ENCODE assay signal across 29 cellular contexts in genomic region chr18:36312806-36313395, GRCh38. TPM values are rescaled to one million over a fixed set of nuclear protein-coding genes. Genes with fewer than 3 reads are reported as not detected.
DNase-seq lines count a peak whose midpoint lies in the region; ATAC-seq and TF ChIP-seq lines count a peak whose summit lies in the region.
"Had no signal": no experiment of that assay in that cellular context is flagged by ENCODE, and none has a peak within 500 bp of the region (broad histone marks: within the 10 kb centered on the region; RNA-seq: fewer than 3 reads in every experiment).

No MANE protein-coding gene starts in this region.

- H3K27me3 ChIP-seq in cardiac muscle cell, result no peaks in the 10 kb centered on the region
- H3K27me3 ChIP-seq in brain microvascular endothelial cell (replicated peaks), result no peaks in the 10 kb centered on the region
- H3K27me3 ChIP-seq: BE2C, Peyer's patch, SJSA1, testis, uterus had no signal

- H3K4me3 Mint-ChIP-seq in type B pancreatic cell, result no peak overlapping the region
- H3K4me3 Mint-ChIP-seq: activated naive CD8-positive, alpha-beta T cell; brain; T-helper 1 cell treated with Interleukin-12 subunit alpha and Interleukin-12 subunit beta and Interleukin-4 antibody, amounts not matched to agents 30 μg/mL and 1 μg/mL, for 36 hours had no signal

- no peaks in the 10 kb centered on the region for H3K27me3 Mint-ChIP-seq in type B pancreatic cell
- H3K27me3 Mint-ChIP-seq: brain had no signal

- TF ChIP-seq CTCF in cardiac muscle cell (IDR thresholded peaks at IDR 0.05; ENCODE audit: low read depth, low read length), result no peak
- no peak for TF ChIP-seq CTCF in brain microvascular endothelial cell (IDR thresholded peaks at IDR 0.05; ENCODE audit: low read depth, low read length, missing control alignments)
- TF ChIP-seq CTCF in type B pancreatic cell (conservative IDR thresholded peaks at IDR 0.05), result no peak

- ATAC-seq in left ventricle myocardium superior (peak; percentile 23), HG03095 (IDR thresholded peaks at IDR 0.05; ENCODE audit: unreplicated experiment) (no peak), sciatic nerve (no peak)
- ATAC-seq: A549, left colon had no signal

- H3K4me3 ChIP-seq in cardiac muscle cell (no peak overlapping the region), brain microvascular endothelial cell (ENCODE audit: low read depth, low read length) (no peak overlapping the region)
- H3K4me3 ChIP-seq: A549, heart right ventricle, Peyer's patch, SJSA1, testis, uterus had no signal

- H3K36me3 Mint-ChIP-seq in type B pancreatic cell, result no peaks in the 10 kb centered on the region
- H3K36me3 Mint-ChIP-seq: activated naive CD8-positive, alpha-beta T cell; naive B cell had no signal

- H3K27ac Mint-ChIP-seq in type B pancreatic cell, result no peak overlapping the region
- H3K27ac Mint-ChIP-seq: activated naive CD8-positive, alpha-beta T cell; naive B cell; T-helper 1 cell treated with Interleukin-12 subunit alpha and Interleukin-12 subunit beta and Interleukin-4 antibody, amounts not matched to agents 30 μg/mL and 1 μg/mL, for 36 hours had no signal

- H3K4me1 ChIP-seq in cardiac muscle cell (ENCODE audit: low read depth), result peaks cover 78% of the 10 kb centered on the region
- H3K4me1 ChIP-seq: BE2C, Peyer's patch, testis, uterus had no signal

- H3K4me1 Mint-ChIP-seq in type B pancreatic cell (ENCODE audit: unreplicated experiment), result peaks cover 9% of the 10 kb centered on the region
- H3K4me1 Mint-ChIP-seq: naive B cell had no signal

- H3K9me3 ChIP-seq in cardiac muscle cell (ENCODE audit: low read depth), result no peaks in the 10 kb centered on the region
- H3K9me3 ChIP-seq: A549, BE2C, Peyer's patch, SJSA1, testis, uterus had no signal

- H3K27ac ChIP-seq in cardiac muscle cell (peak overlapping the region; percentile 26), brain microvascular endothelial cell (peak overlapping the region; percentile 84)
- H3K27ac ChIP-seq: KMS-11, Peyer's patch, SJSA1, testis, uterus had no signal

- intact Hi-C loops in cardiac septum (cut with DNase I) (no loop called here), left ventricle myocardium superior (cut with micrococcal nuclease) (no loop called here), sciatic nerve (cut with DNase I) (no loop called here)

- no peaks in the 10 kb centered on the region for H3K36me3 ChIP-seq in cardiac muscle cell
- no peaks in the 10 kb centered on the region for H3K36me3 ChIP-seq in brain microvascular endothelial cell (replicated peaks)
- H3K36me3 ChIP-seq: BE2C, heart right ventricle, Peyer's patch, SJSA1, uterus had no signal

- DNase-seq in cardiac muscle cell (ENCODE audit: low read depth in 1 of 2, low spot score in 1 of 2) (peak in 1 of 2 donors; percentile 80), cardiac septum (ENCODE audit: low spot score) (no peak), brain microvascular endothelial cell (peak; percentile 49), left ventricle myocardium superior (no peak), type B pancreatic cell (ENCODE audit: extremely low spot score, unreplicated experiment) (peak; percentile 25), sciatic nerve (ENCODE audit: low spot score) (no peak), NOMO-1 (lab: John Stamatoyannopoulos, UW; ENCODE audit: unreplicated experiment in 2 of 2) (no peak)
- DNase-seq: activated CD4-positive, alpha-beta T cell treated with anti-CD3 and anti-CD28 coated beads for 4 hours; activated CD8-positive, alpha-beta memory T cell treated with anti-CD3 and anti-CD28 coated beads, Interleukin-2, amount 50 U/mL, for 4 hours; BE2C; heart right ventricle; left colon; naive B cell; NCI-H1436 treated with DMSO at 0.1 percent for 48 hours; NCI-H510A treated with DMSO at 0.1 percent for 48 hours; nucleus accumbens; Peyer's patch; stimulated activated CD4-positive, alpha-beta T cell treated with anti-CD3 and anti-CD28 coated beads, Interleukin-12 subunit alpha, Interleukin-12 subunit beta, amount 100 ng/mL, for 4 hours; stimulated activated CD4-positive, alpha-beta T cell treated with anti-CD3 and anti-CD28 coated beads, Interleukin-4, amount 100 ng/mL, for 4 hours; stimulated activated naive CD4-positive, alpha-beta T cell treated with Interleukin-2 at 50 U/mL for 16 hours; testis; uterus had no signal

- H3K9me3 Mint-ChIP-seq in type B pancreatic cell, result no peaks in the 10 kb centered on the region
- H3K9me3 Mint-ChIP-seq: T-helper 1 cell treated with Interleukin-12 subunit alpha and Interleukin-12 subunit beta and Interleukin-4 antibody, amounts not matched to agents 30 μg/mL and 1 μg/mL, for 36 hours had no signal

- in situ Hi-C loops in brain microvascular endothelial cell (cut with HindIII; ENCODE audit: low pct_ligation_motif_present, low sequenced_read_pairs), result no loop called here

RNA-seq across cellular contexts. Expression of gene FHOD3, which starts 15.4 kb away (rescaled TPM):
- total RNA-seq in cardiac muscle cell, result 262 and 347 TPM in 2 replicates
- polyA plus RNA-seq in cardiac muscle cell, result 127 and 129 TPM in 2 replicates
- 311 TPM for total RNA-seq in cardiac septum
- 347 TPM for total RNA-seq in left ventricle myocardium superior
- 3.8 and 5.3 TPM in 2 replicates for total RNA-seq in type B pancreatic cell (ENCODE audit: low replicate concordance)
- 33.3 TPM for total RNA-seq in sciatic nerve

Comparison
In these comparisons a context has a peak if more than half of its experiments do, and no peak if none do; other contexts are left out.
1. DNase-seq: peak in brain microvascular endothelial cell (single experiment) and type B pancreatic cell (single experiment); none in cardiac septum (single experiment), left ventricle myocardium superior (single experiment), sciatic nerve (single experiment) and NOMO-1 (0 of 2).